In genomic region chr17:37134050-37134449, GRCh38 we compare ENCODE assay signal across 17 cellular contexts.
DNase-seq lines count a peak whose midpoint lies in the region; ATAC-seq and TF ChIP-seq lines count a peak whose summit lies in the region.
"Had no signal": no experiment of that assay in that cellular context is flagged by ENCODE, and none has a peak within 500 bp of the region (broad histone marks: within the 10 kb centered on the region; RNA-seq: fewer than 3 reads in every experiment).

No MANE protein-coding gene starts in this region.

- no peaks in the 10 kb centered on the region for H3K9me3 ChIP-seq in HAP-1
- H3K9me3 ChIP-seq in SK-N-SH: no peaks in the 10 kb centered on the region
- no peaks in the 10 kb centered on the region for H3K9me3 ChIP-seq in MG63
- H3K9me3 ChIP-seq: mucosa of descending colon, ovary had no signal

- 69% methylated on average over 6 of the region's 6 CpGs for WGBS in SK-N-SH (ENCODE audit: low lambda C conversion rate)
- 88 to 89% methylated on average over 6 of the region's 6 CpGs for WGBS in lower leg skin, 2 donors

- H3K9me2 ChIP-seq in SK-N-SH: no peaks in the 10 kb centered on the region

- H3K36me3 Mint-ChIP-seq in activated naive CD4-positive, alpha-beta T cell treated with anti-CD3 and anti-CD28 coated beads, Interleukin-2, amount 50 U/mL, for 72 hours: no peaks in the 10 kb centered on the region

- no peak overlapping the region for H3K4me2 ChIP-seq in SK-N-SH

- no peaks in the 10 kb centered on the region for H3F3A ChIP-seq in SK-N-SH (replicated peaks; ENCODE audit: insufficient read depth)

- no peak for TF ChIP-seq CTCF in SK-N-SH (IDR thresholded peaks at IDR 0.05)
- TF ChIP-seq CTCF in lower leg skin (IDR thresholded peaks at IDR 0.05): no peak

- intact Hi-C loops in lower leg skin (cut with DNase I; ENCODE audit: low total_unique reads): no loop called here

- TF ChIP-seq POLR2A in lower leg skin (IDR thresholded peaks at IDR 0.05): no peak

- H3K79me2 ChIP-seq in SK-N-SH (ENCODE audit: insufficient read depth): no peaks in the 10 kb centered on the region

- H3K4me3 ChIP-seq in HAP-1 (no peak overlapping the region), SK-N-SH (ENCODE audit: low read depth in 2 of 2, low read length in 1 of 2) (no peak overlapping the region), lower leg skin (ENCODE audit: low read depth, poor library complexity, severe bottlenecking) (no peak overlapping the region), MG63 (no peak overlapping the region)
- H3K4me3 ChIP-seq: mucosa of descending colon, ovary had no signal

- H3K4me1 ChIP-seq in HAP-1: peaks cover 50% of the 10 kb centered on the region
- H3K4me1 ChIP-seq in SK-N-SH (ENCODE audit: control insufficient read depth in 1 of 2, insufficient read depth in 2 of 2, low read depth in 1 of 2, low read length in 1 of 2): peaks cover 0 to 47% of the 10 kb centered on the region in 2 experiments; a peak in 2 of 4 replicates

- H3K27me3 ChIP-seq in HAP-1 (ENCODE audit: low read depth) (no peaks in the 10 kb centered on the region), SK-N-SH (ENCODE audit: insufficient read depth) (no peaks in the 10 kb centered on the region), MG63 (no peaks in the 10 kb centered on the region)
- H3K27me3 ChIP-seq: ovary had no signal

- H3K27ac Mint-ChIP-seq in activated naive CD4-positive, alpha-beta T cell treated with anti-CD3 and anti-CD28 coated beads, Interleukin-2, amount 50 U/mL, for 72 hours: no peak overlapping the region
- H3K27ac Mint-ChIP-seq: activated T-helper 1 cell treated with anti-CD3 and anti-CD28 coated beads, Interleukin-12 subunit alpha, Interleukin-12 subunit beta, Interleukin-2, Interleukin-4 antibody, amounts not matched to agents 30 ng/mL and 10 ng/mL and 1 ng/mL, durations not matched to agents 14 hours and 24 hours and 36 hours had no signal

- CTCF ChIA-PET in SK-N-SH (lab: Yijun Ruan, JAX): interaction anchor here (1.0 to 3.3 kb wide), 6 partner anchors 10 to 75 kb away, joined by 3 to 13 read pairs (median 5); no protein-coding TSS in a partner anchor

- H4K20me1 ChIP-seq in SK-N-SH (ENCODE audit: insufficient read depth): no peaks in the 10 kb centered on the region

- no peak overlapping the region for H2AFZ ChIP-seq in SK-N-SH (ENCODE audit: low read depth)

- H3K27ac ChIP-seq in SK-N-SH (ENCODE audit: low read depth in 2 of 2, low read length in 1 of 2): peak overlapping the region in 1 of 2 experiments; percentile 96; a peak in 2 of 4 replicates
- H3K27ac ChIP-seq: ovary had no signal

- no peak for ATAC-seq in GM21529 (IDR thresholded peaks at IDR 0.05; ENCODE audit: unreplicated experiment)
- ATAC-seq in activated naive CD4-positive, alpha-beta T cell treated with anti-CD3 and anti-CD28 coated beads, Interleukin-2, amount 50 U/mL, for 72 hours: no peak
- ATAC-seq: left cardiac atrium, mucosa of descending colon had no signal

- H3K36me3 ChIP-seq in HAP-1 (replicated peaks) (peaks cover 10% of the 10 kb centered on the region), SK-N-SH (replicated peaks in 1 of 2; ENCODE audit: control insufficient read depth in 1 of 2, insufficient read depth in 2 of 2, low read length in 1 of 2) (peaks cover 9 to 19% of the 10 kb centered on the region in 2 experiments), MG63 (peaks cover 54% of the 10 kb centered on the region)
- H3K36me3 ChIP-seq: ovary had no signal

- DNase-seq in DMS153 (lab: John Stamatoyannopoulos, UW) (peak; percentile 78), HAP-1 (ENCODE audit: low spot score in 2 of 2) (peak; percentile 51 to 75), SK-N-SH (peak; percentile 54), iris pigment epithelial cell (ENCODE audit: low read depth) (peak; percentile 39), lower leg skin (ENCODE audit: low spot score in 2 of 2) (no peak), MG63 (no peak)
- no peak for DNase-seq in activated naive CD4-positive, alpha-beta T cell treated with anti-CD3 and anti-CD28 coated beads, Interleukin-2, amount 50 U/mL, for 72 hours (ENCODE audit: low spot score in 2 of 2)
- DNase-seq: central memory CD4-positive, alpha-beta T cell; COR-L47; effector CD8-positive, alpha-beta T cell; left cardiac atrium; mucosa of descending colon; NCI-H1105; ovary; stimulated activated CD4-positive, alpha-beta T cell treated with anti-CD3 and anti-CD28 coated beads, Interleukin-4, amount 100 ng/mL, for 4 hours had no signal

- no peaks in the 10 kb centered on the region for H3K9me3 Mint-ChIP-seq in activated naive CD4-positive, alpha-beta T cell treated with anti-CD3 and anti-CD28 coated beads, Interleukin-2, amount 50 U/mL, for 72 hours
- H3K9me3 Mint-ChIP-seq: activated T-helper 1 cell treated with anti-CD3 and anti-CD28 coated beads, Interleukin-12 subunit alpha, Interleukin-12 subunit beta, Interleukin-2, Interleukin-4 antibody, amounts not matched to agents 30 ng/mL and 10 ng/mL and 1 ng/mL, durations not matched to agents 14 hours and 24 hours and 36 hours had no signal

- POLR2A ChIA-PET in SK-N-SH (lab: Yijun Ruan, JAX): interaction anchor here (1.1 to 1.4 kb wide), 2 partner anchors 24 to 27 kb away, joined by 3 to 8 read pairs; no protein-coding TSS in a partner anchor

- no peak overlapping the region for H3K9ac ChIP-seq in SK-N-SH

- in situ Hi-C loops in HAP-1 (cut with MboI; ENCODE audit: low sequenced_read_pairs): no loop called here

- peak; percentile 45 for TF ChIP-seq RAD21 in SK-N-SH (IDR thresholded peaks at IDR 0.05; ENCODE audit: low read length)

- peak in 1 of 2 experiments; percentile 86; a peak in 2 of 4 replicates for TF ChIP-seq EP300 in SK-N-SH (IDR thresholded peaks at IDR 0.05; ENCODE audit: borderline replicate concordance in 1 of 2, low read depth in 1 of 2, low read length in 1 of 2)

TF ChIP-seq in SK-N-SH, 30 proteins besides CTCF, POLR2A, EP300 and RAD21:
- TF ChIP-seq TCF12 (IDR thresholded peaks at IDR 0.05) (peak; percentile 38; the same call in 1 of the 2 replicates), RCOR1 (IDR thresholded peaks at IDR 0.05; ENCODE audit: low read length) (peak; percentile 77; the same call in 1 of the 2 replicates), MXI1 (IDR thresholded peaks at IDR 0.05; ENCODE audit: low read depth, low read length) (peak; percentile 80; the same call in 1 of the 2 replicates), GATA2 (CRISPR knock-in tag; IDR thresholded peaks at IDR 0.05) (peak; percentile 96), FOXJ3 (CRISPR knock-in tag; IDR thresholded peaks at IDR 0.05) (peak; percentile 95), NFIC (IDR thresholded peaks at IDR 0.05; ENCODE audit: borderline replicate concordance) (no peak), ELF1 (IDR thresholded peaks at IDR 0.05) (no peak)

Comparison
In these comparisons a context has a peak if more than half of its experiments do, and no peak if none do; other contexts are left out.
1. DNase-seq: peak in DMS153 (single experiment), HAP-1 (2 of 2), SK-N-SH (single experiment) and iris pigment epithelial cell (single experiment); none in lower leg skin (0 of 2), MG63 (single experiment) and activated naive CD4-positive, alpha-beta T cell treated with anti-CD3 and anti-CD28 coated beads, Interleukin-2, amount 50 U/mL, for 72 hours (0 of 2).